In genomic region chr14:100590726-100591452, GRCh38 we compare ENCODE assay signal across 22 cellular contexts. TPM values are rescaled to one million over a fixed set of nuclear protein-coding genes. Genes with fewer than 3 reads are reported as not detected.
DNase-seq lines count a peak whose midpoint lies in the region; ATAC-seq and TF ChIP-seq lines count a peak whose summit lies in the region.
"Had no signal": no experiment of that assay in that cellular context is flagged by ENCODE, and none has a peak within 500 bp of the region (broad histone marks: within the 10 kb centered on the region; RNA-seq: fewer than 3 reads in every experiment).

No MANE protein-coding gene starts in this region.

- H3K4me1 Mint-ChIP-seq in glutamatergic neuron (ENCODE audit: low read depth, unreplicated experiment): peaks cover 14% of the 10 kb centered on the region
- H3K4me1 Mint-ChIP-seq: stimulated activated naive CD8-positive, alpha-beta T cell treated with anti-CD3 and anti-CD28 coated beads, Interleukin-15, amount 100 ng/mL, for 72 hours had no signal

- H3K27me3 ChIP-seq in heart right ventricle (peaks cover 0 to 84% (median 66%) of the 10 kb centered on the region in 7 donors), osteoblast (ENCODE audit: insufficient read depth, low read length) (peaks cover 31% of the 10 kb centered on the region)
- H3K27me3 ChIP-seq: thyroid gland had no signal

- H3K4me3 ChIP-seq in heart right ventricle (no peak overlapping the region), osteoblast (ENCODE audit: insufficient read depth, low read length) (no peak overlapping the region)
- H3K4me3 ChIP-seq: adrenal gland, SJSA1, thyroid gland had no signal

- in situ Hi-C loops in ACHN (cut with HindIII; ENCODE audit: low pct_ligation_motif_present, low pct_unique_long_range_greater_than_20kb, low sequenced_read_pairs): no loop called here

- DNase-seq in Right ventricle myocardium inferior (ENCODE audit: missing footprints) (peak; percentile 37), heart right ventricle (no peak), glutamatergic neuron (peak; percentile 10), osteoblast (ENCODE audit: insufficient read length, low spot score, missing footprints) (peak; percentile 64), activated gamma-delta T cell (lab: John Stamatoyannopoulos, UW) (no peak), ACHN (no peak), GM19238 (ENCODE audit: insufficient read length, low spot score) (no peak)
- DNase-seq: activated CD4-positive, alpha-beta T cell treated with anti-CD3 and anti-CD28 coated beads for 1 hour; activated CD8-positive, alpha-beta T cell treated with anti-CD3 and anti-CD28 coated beads for 36 hours; activated T-cell treated with anti-CD3 and anti-CD28 coated beads for 4 hours; adrenal gland; brain microvascular endothelial cell; DMS53; MM.1S; NCI-H2081 treated with DMSO at 0.1 percent for 48 hours; NCI-H226; stimulated activated naive CD8-positive, alpha-beta T cell treated with anti-CD3 and anti-CD28 coated beads, Interleukin-15, amount 100 ng/mL, for 72 hours; thyroid gland had no signal

- H3K4me1 ChIP-seq in heart right ventricle: peaks cover 2 to 17% (median 10%) of the 10 kb centered on the region in 9 donors
- H3K4me1 ChIP-seq in osteoblast (ENCODE audit: insufficient read depth, low read length): no peaks in the 10 kb centered on the region

- intact Hi-C loops in Right ventricle myocardium inferior (cut with DNase I): no loop called here
- intact Hi-C loops in heart right ventricle (cut with DNase I): no loop called here

- no peaks in the 10 kb centered on the region for H3K9me3 ChIP-seq in heart right ventricle
- H3K9me3 ChIP-seq in osteoblast (ENCODE audit: low read depth, low read length): no peaks in the 10 kb centered on the region
- H3K9me3 ChIP-seq: adrenal gland, SJSA1, thyroid gland had no signal

- no peaks in the 10 kb centered on the region for H3K79me2 ChIP-seq in osteoblast (ENCODE audit: insufficient read depth, low read length)

- H3K27me3 Mint-ChIP-seq in glutamatergic neuron (ENCODE audit: unreplicated experiment): peaks cover 2% of the 10 kb centered on the region

- TF ChIP-seq CTCF in heart right ventricle (IDR thresholded peaks at IDR 0.05): no peak
- no peak for TF ChIP-seq CTCF in glutamatergic neuron (IDR thresholded peaks at IDR 0.05; ENCODE audit: partially characterized antibody, unreplicated experiment)
- no peak for TF ChIP-seq CTCF in osteoblast (IDR thresholded peaks at IDR 0.05; ENCODE audit: extremely low read depth, low read depth, low read length)

- H3K4me2 ChIP-seq in osteoblast (ENCODE audit: insufficient read depth, low read length): no peak overlapping the region
- H3K4me2 ChIP-seq: KMS-11 had no signal

- no peak overlapping the region for H3K27ac ChIP-seq in heart right ventricle
- no peak overlapping the region for H3K27ac ChIP-seq in osteoblast (ENCODE audit: low read depth, low read length)
- H3K27ac ChIP-seq: adrenal gland, brain microvascular endothelial cell, epithelial cell of prostate, KMS-11, SJSA1, thyroid gland had no signal

- H3K36me3 ChIP-seq in heart right ventricle (no peaks in the 10 kb centered on the region), osteoblast (ENCODE audit: insufficient read depth, low read length) (no peaks in the 10 kb centered on the region)
- H3K36me3 ChIP-seq: adrenal gland, brain microvascular endothelial cell, SJSA1, thyroid gland had no signal

- WGBS in heart right ventricle, 2 donors: 90 to 95% methylated on average over 14 of the region's 14 CpGs

- no peak overlapping the region for H3K4me3 Mint-ChIP-seq in glutamatergic neuron (ENCODE audit: unreplicated experiment)
- H3K4me3 Mint-ChIP-seq: activated CD8-positive, alpha-beta T cell treated with anti-CD3 and anti-CD28 coated beads for 36 hours; stimulated activated naive CD8-positive, alpha-beta T cell treated with anti-CD3 and anti-CD28 coated beads, Interleukin-15, amount 100 ng/mL, for 72 hours had no signal

- H4K20me1 ChIP-seq in osteoblast (ENCODE audit: insufficient read depth, low read length): no peaks in the 10 kb centered on the region

- H3K27ac Mint-ChIP-seq in glutamatergic neuron (ENCODE audit: unreplicated experiment): no peak overlapping the region
- H3K27ac Mint-ChIP-seq: activated CD8-positive, alpha-beta T cell treated with anti-CD3 and anti-CD28 coated beads for 36 hours; stimulated activated naive CD8-positive, alpha-beta T cell treated with anti-CD3 and anti-CD28 coated beads, Interleukin-15, amount 100 ng/mL, for 72 hours had no signal

- H3K9me3 Mint-ChIP-seq in glutamatergic neuron (ENCODE audit: unreplicated experiment): peaks cover 2% of the 10 kb centered on the region
- H3K9me3 Mint-ChIP-seq: activated CD8-positive, alpha-beta T cell treated with anti-CD3 and anti-CD28 coated beads for 36 hours; stimulated activated naive CD8-positive, alpha-beta T cell treated with anti-CD3 and anti-CD28 coated beads, Interleukin-15, amount 100 ng/mL, for 72 hours had no signal

- no peaks in the 10 kb centered on the region for H3K36me3 Mint-ChIP-seq in glutamatergic neuron (ENCODE audit: unreplicated experiment)

- no peak overlapping the region for H2AFZ ChIP-seq in osteoblast (ENCODE audit: low read length)

- ATAC-seq in Right ventricle myocardium inferior (no peak), heart right ventricle (no peak)
- ATAC-seq: activated CD8-positive, alpha-beta T cell treated with anti-CD3 and anti-CD28 coated beads for 36 hours; HCT116; stimulated activated naive CD8-positive, alpha-beta T cell treated with anti-CD3 and anti-CD28 coated beads, Interleukin-15, amount 100 ng/mL, for 72 hours had no signal

RNA-seq across cellular contexts. Expression of gene BEGAIN, which starts 3.7 kb away (rescaled TPM):
- total RNA-seq in Right ventricle myocardium inferior (0.68 TPM), heart right ventricle (1 to 10 TPM in 5 of 10 donors, under 1 TPM in 5; 0.30 to 4.3 (median 1.1) TPM), glutamatergic neuron (ENCODE audit: unreplicated experiment) (7.0 TPM), osteoblast (1.1 TPM in 1 of 2 replicates, not detected in the other)
- polyA plus RNA-seq in heart right ventricle: under 1 TPM; 0.20 to 0.51 TPM
- total RNA-seq: SJSA1 had no signal

Comparison
In these comparisons a context has a peak if more than half of its experiments do, and no peak if none do; other contexts are left out.
1. DNase-seq: peak in Right ventricle myocardium inferior (single experiment), glutamatergic neuron (single experiment) and osteoblast (single experiment); none in heart right ventricle (0 of 2), activated gamma-delta T cell (single experiment), ACHN (single experiment) and GM19238 (single experiment).